Comparison of ENCODE assay signal across 16 cellular contexts in genomic region chr2:96835830-96836229, GRCh38. TPM values are rescaled to one million over a fixed set of nuclear protein-coding genes. Genes with fewer than 3 reads are reported as not detected.
DNase-seq lines count a peak whose midpoint lies in the region; ATAC-seq and TF ChIP-seq lines count a peak whose summit lies in the region.
"Had no signal": no experiment of that assay in that cellular context is flagged by ENCODE, and none has a peak within 500 bp of the region (broad histone marks: within the 10 kb centered on the region; RNA-seq: fewer than 3 reads in every experiment).

No MANE protein-coding gene starts in this region.

- H3K36me3 ChIP-seq in gastrocnemius medialis: peaks cover 0 to 52% of the 10 kb centered on the region in 2 donors
- H3K36me3 ChIP-seq in smooth muscle cell (ENCODE audit: low read depth): no peaks in the 10 kb centered on the region

- ATAC-seq in T-helper 17 cell (no peak), gastrocnemius medialis (peak in 1 of 2 donors; percentile 26), Right ventricle myocardium inferior (no peak)
- no peak for ATAC-seq in stimulated activated effector memory CD8-positive, alpha-beta T cell treated with anti-CD3 and anti-CD28 coated beads, Interleukin-12 subunit alpha, Interleukin-12 subunit beta, amount 100 ng/mL, for 72 hours

- H3K4me3 ChIP-seq in gastrocnemius medialis: no peak overlapping the region
- H3K4me3 ChIP-seq in smooth muscle cell: no peak overlapping the region
- H3K4me3 ChIP-seq: HAP-1 had no signal

- no peaks in the 10 kb centered on the region for H3K9me3 Mint-ChIP-seq in nephron progenitor cell
- H3K9me3 Mint-ChIP-seq in stimulated activated effector memory CD8-positive, alpha-beta T cell treated with anti-CD3 and anti-CD28 coated beads, Interleukin-12 subunit alpha, Interleukin-12 subunit beta, amount 100 ng/mL, for 72 hours: no peaks in the 10 kb centered on the region
- H3K9me3 Mint-ChIP-seq: CD4-positive, alpha-beta memory T cell had no signal

- peak overlapping the region; percentile 11 for H3K27ac Mint-ChIP-seq in T-helper 17 cell
- peak overlapping the region; percentile 39 for H3K27ac Mint-ChIP-seq in nephron progenitor cell
- peak overlapping the region; percentile 40 for H3K27ac Mint-ChIP-seq in stimulated activated effector memory CD8-positive, alpha-beta T cell treated with anti-CD3 and anti-CD28 coated beads, Interleukin-12 subunit alpha, Interleukin-12 subunit beta, amount 100 ng/mL, for 72 hours

- H3K27me3 ChIP-seq in gastrocnemius medialis: no peaks in the 10 kb centered on the region
- no peaks in the 10 kb centered on the region for H3K27me3 ChIP-seq in smooth muscle cell (ENCODE audit: low read depth)

- DNase-seq in T-helper 17 cell (no peak), nephron progenitor cell (no peak), gastrocnemius medialis (no peak), smooth muscle cell (lab: John Stamatoyannopoulos, UW; ENCODE audit: unreplicated experiment) (no peak), Right ventricle myocardium inferior (ENCODE audit: missing footprints) (no peak), amniotic stem cell (lab: John Stamatoyannopoulos, UW) (no peak)
- DNase-seq in stimulated activated effector memory CD8-positive, alpha-beta T cell treated with anti-CD3 and anti-CD28 coated beads, Interleukin-12 subunit alpha, Interleukin-12 subunit beta, amount 100 ng/mL, for 72 hours (ENCODE audit: low spot score in 2 of 2): no peak
- DNase-seq: C1 segment of cervical spinal cord; Calu3; CD4-positive, alpha-beta memory T cell; COR-L47; DMS53; DMS79 treated with DMSO at 0.1 percent for 48 hours; GF-D8; GOT3 had no signal

- H3K36me3 Mint-ChIP-seq in T-helper 17 cell (ENCODE audit: low read depth): peaks cover 3% of the 10 kb centered on the region
- peaks cover 43% of the 10 kb centered on the region for H3K36me3 Mint-ChIP-seq in nephron progenitor cell (ENCODE audit: low read depth)
- peaks cover 72% of the 10 kb centered on the region for H3K36me3 Mint-ChIP-seq in stimulated activated effector memory CD8-positive, alpha-beta T cell treated with anti-CD3 and anti-CD28 coated beads, Interleukin-12 subunit alpha, Interleukin-12 subunit beta, amount 100 ng/mL, for 72 hours

- H3K4me1 Mint-ChIP-seq in T-helper 17 cell (peaks cover 12% of the 10 kb centered on the region), nephron progenitor cell (peaks cover 39% of the 10 kb centered on the region)
- H3K4me1 Mint-ChIP-seq in stimulated activated effector memory CD8-positive, alpha-beta T cell treated with anti-CD3 and anti-CD28 coated beads, Interleukin-12 subunit alpha, Interleukin-12 subunit beta, amount 100 ng/mL, for 72 hours: peaks cover 19% of the 10 kb centered on the region

- H4K20me1 ChIP-seq in smooth muscle cell (ENCODE audit: low read depth): no peaks in the 10 kb centered on the region

- H3F3A ChIP-seq in smooth muscle cell (ENCODE audit: low read depth): no peaks in the 10 kb centered on the region

- no peak for TF ChIP-seq CTCF in nephron progenitor cell (IDR thresholded peaks at IDR 0.05)
- TF ChIP-seq CTCF in gastrocnemius medialis (IDR thresholded peaks at IDR 0.05 in 4 of 5, conservative IDR thresholded peaks at IDR 0.05 in 1 of 5): no peak
- TF ChIP-seq CTCF in smooth muscle cell (IDR thresholded peaks at IDR 0.05; ENCODE audit: borderline replicate concordance, insufficient read depth, poor library complexity, severe bottlenecking): no peak

- no peaks in the 10 kb centered on the region for H3K9me3 ChIP-seq in T-helper 17 cell (ENCODE audit: control insufficient read depth, low read length, poor library complexity, severe bottlenecking)
- H3K9me3 ChIP-seq in gastrocnemius medialis: no peaks in the 10 kb centered on the region
- H3K9me3 ChIP-seq in smooth muscle cell (replicated peaks; ENCODE audit: low read depth): no peaks in the 10 kb centered on the region
- H3K9me3 ChIP-seq: HAP-1 had no signal

- H3K4me1 ChIP-seq in gastrocnemius medialis (peaks cover 24 to 36% of the 10 kb centered on the region in 2 donors), smooth muscle cell (ENCODE audit: low read depth) (peaks cover 14% of the 10 kb centered on the region)

- H3K27ac ChIP-seq in gastrocnemius medialis: peak overlapping the region; percentile 62 to 99 (median 96)
- no peak overlapping the region for H3K27ac ChIP-seq in smooth muscle cell (ENCODE audit: low read depth)

- in situ Hi-C loops in gastrocnemius medialis (cut with MboI; ENCODE audit: low sequenced_read_pairs in 4 of 4): no loop called here

- no peak overlapping the region for H3K9ac ChIP-seq in smooth muscle cell (ENCODE audit: low read depth)

- H3K27me3 Mint-ChIP-seq in T-helper 17 cell (no peaks in the 10 kb centered on the region), nephron progenitor cell (ENCODE audit: low read depth, poor library complexity) (peaks cover 2% of the 10 kb centered on the region)
- H3K27me3 Mint-ChIP-seq: CD4-positive, alpha-beta memory T cell had no signal

- intact Hi-C loops in gastrocnemius medialis (cut with DNase I; ENCODE audit: low total_unique reads) (no loop called here), Right ventricle myocardium inferior (cut with DNase I) (no loop called here)

- H2AFZ ChIP-seq in smooth muscle cell (ENCODE audit: low read depth): no peak overlapping the region

- H3K4me3 Mint-ChIP-seq in T-helper 17 cell: no peak overlapping the region
- no peak overlapping the region for H3K4me3 Mint-ChIP-seq in nephron progenitor cell
- H3K4me3 Mint-ChIP-seq in stimulated activated effector memory CD8-positive, alpha-beta T cell treated with anti-CD3 and anti-CD28 coated beads, Interleukin-12 subunit alpha, Interleukin-12 subunit beta, amount 100 ng/mL, for 72 hours: no peak overlapping the region
- H3K4me3 Mint-ChIP-seq: CD4-positive, alpha-beta memory T cell had no signal

- no peak overlapping the region for H3K4me2 ChIP-seq in smooth muscle cell

- TF ChIP-seq POLR2A in gastrocnemius medialis (IDR thresholded peaks at IDR 0.05): no peak

- WGBS in smooth muscle cell (ENCODE audit: low lambda C conversion rate): 97% methylated on average over 4 of the region's 4 CpGs

- no peaks in the 10 kb centered on the region for H3K79me2 ChIP-seq in smooth muscle cell (ENCODE audit: low read depth)

RNA-seq across cellular contexts. Expression of gene ANKRD23, which starts 8.0 kb away (rescaled TPM):
- total RNA-seq in T-helper 17 cell (10 to 100 TPM in 1 of 2 donors, 1 to 10 TPM in 1; 7.6 to 11.2 TPM), gastrocnemius medialis (1,000 to 10,000 TPM in 2 of 4 donors, 100 to 1,000 TPM in 2; 642 to 1,565 (median 923) TPM), smooth muscle cell (1.6 and 5.6 TPM in 2 replicates), Right ventricle myocardium inferior (12.7 TPM)
- polyA plus RNA-seq in smooth muscle cell: 1.7 and 3.5 TPM in 2 replicates

RNA-seq across cellular contexts. Expression of gene CNNM3, which starts 19.8 kb away (rescaled TPM):
- total RNA-seq in T-helper 17 cell (10 to 100 TPM; 30.8 to 39.5 TPM), gastrocnemius medialis (1 to 10 TPM; 3.3 to 9.8 (median 8.6) TPM), smooth muscle cell (2.4 and 3.2 TPM in 2 replicates), Right ventricle myocardium inferior (13.3 TPM)
- 4.8 and 5.5 TPM in 2 replicates for polyA plus RNA-seq in smooth muscle cell

RNA-seq across cellular contexts. Expression of gene ANKRD39, which starts 22.0 kb away (rescaled TPM):
- 10 to 100 TPM; 16.8 to 18.6 TPM for total RNA-seq in T-helper 17 cell
- total RNA-seq in gastrocnemius medialis: 10 to 100 TPM; 25.8 to 50.6 (median 43.8) TPM
- 7.9 and 9.6 TPM in 2 replicates for total RNA-seq in smooth muscle cell
- polyA plus RNA-seq in smooth muscle cell: 16.5 and 19.1 TPM in 2 replicates
- total RNA-seq in Right ventricle myocardium inferior: 17.4 TPM

RNA-seq across cellular contexts. Expression of gene SEMA4C, which starts 34.0 kb away (rescaled TPM):
- total RNA-seq in T-helper 17 cell (10 to 100 TPM; 25.5 to 30.9 TPM), gastrocnemius medialis (1 to 10 TPM; 3.2 to 8.6 (median 6.5) TPM), smooth muscle cell (41.0 and 42.0 TPM in 2 replicates), Right ventricle myocardium inferior (22.7 TPM)
- polyA plus RNA-seq in smooth muscle cell: 39.3 and 40.7 TPM in 2 replicates

Comparison
In these comparisons a context has a peak if more than half of its experiments do, and no peak if none do; other contexts are left out.
1. RNA of gene ANKRD23, which starts 8.0 kb away (total RNA-seq): 642 to 1,565 TPM in gastrocnemius medialis; 12.7 TPM in Right ventricle myocardium inferior (single experiment), 7.6 to 11.2 TPM in T-helper 17 cell and 1.6 to 5.6 TPM in smooth muscle cell; every median in the first group is over 10 times any median in the second.
2. Peak in every context shown above with its lines, with median percentiles within 50 percentile points of each other: H3K27ac Mint-ChIP-seq.